ENCODE assay signal across 28 cellular contexts in genomic region chr18:4356929-4357328, GRCh38.
"Had no signal": no experiment of that assay in that cellular context is flagged by ENCODE, and none has a peak within 500 bp of the region (broad histone marks: within the 10 kb centered on the region; RNA-seq: fewer than 3 reads in every experiment).

No MANE protein-coding gene starts in this region.

- H3K36me3 ChIP-seq: colonic mucosa, esophagus muscularis mucosa, esophagus squamous epithelium, gastrocnemius medialis, gastroesophageal sphincter, heart left ventricle, heart right ventricle had no signal

- H3K9me3 ChIP-seq: colonic mucosa, esophagus muscularis mucosa, esophagus squamous epithelium, gastrocnemius medialis, gastroesophageal sphincter had no signal

- H3K4me1 ChIP-seq: colonic mucosa, esophagus muscularis mucosa, esophagus squamous epithelium, foreskin keratinocyte, gastrocnemius medialis, gastroesophageal sphincter, heart left ventricle, heart right ventricle had no signal

- H3K4me3 ChIP-seq: colonic mucosa, coronary artery, dorsolateral prefrontal cortex, esophagus muscularis mucosa, esophagus squamous epithelium, gastrocnemius medialis, gastroesophageal sphincter, heart left ventricle, heart right ventricle had no signal

- H3K4me3 Mint-ChIP-seq: dendritic cell treated with granulocyte-macrophage colony-stimulating factor and Interleukin-4, amounts not matched to agents 40 ng/mL and 50 ng/mL, for 4 days; effector memory CD8-positive, alpha-beta T cell; endodermal cell had no signal

- ATAC-seq: effector memory CD8-positive, alpha-beta T cell; esophagus mucosa; foreskin keratinocyte; gastrocnemius medialis; gastroesophageal sphincter; heart left ventricle; heart right ventricle had no signal

- FAIRE-seq: colon, endometrium, endothelial cell of umbilical vein, frontal cortex had no signal

- H3K27me3 ChIP-seq: colonic mucosa, dorsolateral prefrontal cortex, esophagus muscularis mucosa, esophagus squamous epithelium, gastrocnemius medialis, gastroesophageal sphincter had no signal

- DNase-seq: colonic mucosa; cortex of kidney; dermis blood vessel endothelial cell; dorsolateral prefrontal cortex; effector CD4-positive, alpha-beta T cell; effector CD8-positive, alpha-beta T cell; effector memory CD4-positive, alpha-beta T cell; effector memory CD8-positive, alpha-beta T cell; erythroblast; esophagus squamous epithelium; foreskin fibroblast; foreskin keratinocyte; foreskin melanocyte; gastrocnemius medialis; head of caudate nucleus; heart left ventricle; heart right ventricle had no signal

- H3K9me3 Mint-ChIP-seq: endodermal cell had no signal

- H3K27ac ChIP-seq: colonic mucosa, coronary artery, dorsolateral prefrontal cortex, epithelial cell of prostate, esophagus muscularis mucosa, esophagus squamous epithelium, foreskin keratinocyte, gastrocnemius medialis, gastroesophageal sphincter, heart left ventricle, heart right ventricle had no signal

- H3K27me3 Mint-ChIP-seq: dendritic cell treated with granulocyte-macrophage colony-stimulating factor and Interleukin-4, amounts not matched to agents 40 ng/mL and 50 ng/mL, for 4 days; effector memory CD8-positive, alpha-beta T cell had no signal

- H3K27ac Mint-ChIP-seq: dendritic cell treated with granulocyte-macrophage colony-stimulating factor and Interleukin-4, amounts not matched to agents 40 ng/mL and 50 ng/mL, for 4 days; effector memory CD8-positive, alpha-beta T cell; endodermal cell had no signal
